In the genomic region with DNA sequence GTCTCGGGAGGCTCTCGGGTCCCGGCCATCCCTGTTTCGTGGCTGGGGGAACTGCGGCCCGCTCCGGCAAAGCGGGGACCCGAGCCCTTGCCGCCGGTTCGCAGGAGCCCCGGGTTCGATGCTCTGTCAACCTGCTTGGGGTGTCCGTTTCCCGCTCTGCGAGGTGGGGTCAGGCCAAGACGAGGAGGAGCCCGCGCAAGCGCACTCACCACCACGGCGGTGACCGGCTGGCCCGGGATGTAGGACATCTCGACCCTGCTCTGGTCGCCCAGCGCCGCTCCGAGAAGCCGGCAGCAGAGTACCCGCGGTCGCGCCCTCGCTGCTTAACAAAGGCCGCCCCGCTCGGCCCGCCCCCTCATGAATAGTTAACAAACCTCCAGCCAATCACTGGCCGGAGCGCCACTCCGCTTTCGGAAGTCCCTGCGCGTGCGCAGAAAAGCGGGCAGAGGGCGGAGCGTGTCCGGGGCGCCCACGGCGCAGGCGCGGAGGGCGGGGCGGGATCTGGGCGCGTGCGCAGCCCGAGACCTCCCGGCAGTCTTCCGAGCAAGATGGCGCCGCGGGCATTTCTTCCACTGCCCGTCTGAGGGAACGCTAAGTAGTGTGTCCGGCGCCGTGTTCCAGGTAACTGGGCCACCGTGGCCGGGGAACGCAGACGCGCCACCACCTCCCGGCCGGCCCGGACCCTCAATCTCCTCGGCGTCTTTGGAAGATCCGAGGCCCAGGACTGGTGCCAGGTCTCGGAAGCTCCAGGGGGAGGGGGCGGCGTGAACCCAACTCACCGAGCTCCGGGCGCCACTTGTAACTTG, we compare ENCODE assay signal across 8 cellular contexts. TPM values are rescaled to one million over a fixed set of nuclear protein-coding genes. Genes with fewer than 3 reads are reported as not detected.
DNase-seq lines count a peak whose midpoint lies in the region; ATAC-seq, FAIRE-seq and TF ChIP-seq lines count a peak whose summit lies in the region.

TSS of gene EMC6 (plus strand) at position 534 of the 806 bp plus-strand sequence. CDS start 335 bp downstream, outside the sequence.
A gene with protein sequence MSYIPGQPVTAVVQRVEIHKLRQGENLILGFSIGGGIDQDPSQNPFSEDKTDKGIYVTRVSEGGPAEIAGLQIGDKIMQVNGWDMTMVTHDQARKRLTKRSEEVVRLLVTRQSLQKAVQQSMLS (minus strand): TSS at position 300 of the 806 bp plus-strand sequence. CDS start 52 bp downstream, at position 248.

- H3K4me2 ChIP-seq in keratinocyte (ENCODE audit: control insufficient read depth, extremely low read depth, insufficient read depth, low read depth, low read length) = peak within 1 kb of the TSS; percentile 100

- H3K9ac ChIP-seq in keratinocyte (ENCODE audit: control insufficient read depth, extremely low read depth, insufficient read depth, low read length) = peak within 1 kb of the TSS; percentile 96

- dilution Hi-C loops in keratinocyte (cut with MboI; ENCODE audit: extremely low pct_ligation_motif_present, low sequenced_read_pairs) = no loop called here

- peaks cover 16 to 31% of the 10 kb centered on the region in 2 experiments for H3K36me3 ChIP-seq in keratinocyte (ENCODE audit: control insufficient read depth in 2 of 2, extremely low read depth in 1 of 2, insufficient read depth in 2 of 2, low read length in 2 of 2)

- peak; percentile 26 for FAIRE-seq in keratinocyte (lab: Jason Lieb, UNC)

- no peaks in the 10 kb centered on the region for H3K27me3 ChIP-seq in keratinocyte (ENCODE audit: control insufficient read depth, extremely low read depth, insufficient read depth, low read length)

- H3K4me1 ChIP-seq in keratinocyte (ENCODE audit: control insufficient read depth, extremely low read depth, insufficient read depth, low read length) = peaks cover 30% of the 10 kb centered on the region

- peak within 1 kb of the TSS; percentile 88 for H3K27ac ChIP-seq in keratinocyte (ENCODE audit: control insufficient read depth, insufficient read depth, low read length)

- peak within 1 kb of the TSS; percentile 97 for H3K4me3 ChIP-seq in AG10803 (ENCODE audit: low read length)
- H3K4me3 ChIP-seq in keratinocyte (ENCODE audit: control insufficient read depth in 2 of 3, extremely low read depth in 1 of 3, insufficient read depth in 2 of 3, low read depth in 1 of 3, low read length in 3 of 3) = peak within 1 kb of the TSS; percentile 96 to 99 (median 98)

- peaks cover 50% of the 10 kb centered on the region for H3K79me2 ChIP-seq in keratinocyte (ENCODE audit: control insufficient read depth, insufficient read depth, low read length)

- peak within 1 kb of the TSS; percentile 83 for H2AFZ ChIP-seq in keratinocyte (ENCODE audit: control insufficient read depth, low read length)

- H4K20me1 ChIP-seq in keratinocyte (ENCODE audit: control insufficient read depth, extremely low read depth, insufficient read depth, low read length) = peaks cover 12% of the 10 kb centered on the region

- H3K9me1 ChIP-seq in keratinocyte (ENCODE audit: control insufficient read depth, extremely low read depth, insufficient read depth, low read length) = peaks cover 5% of the 10 kb centered on the region

- TF ChIP-seq CTCF in AG10803 (conservative IDR thresholded peaks at IDR 0.05; ENCODE audit: low read length) = no peak
- TF ChIP-seq CTCF in keratinocyte (optimal IDR thresholded peaks at IDR 0.05 in 1 of 3, IDR thresholded peaks at IDR 0.05 in 1 of 3, conservative IDR thresholded peaks at IDR 0.05 in 1 of 3; ENCODE audit: extremely low read depth in 1 of 3, insufficient read depth in 2 of 3, low read length in 3 of 3) = peak in 1 of 3 experiments; percentile 5

- DNase-seq in AG10803 (ENCODE audit: low read depth) (peak; percentile 96), NCI-H510A (lab: John Stamatoyannopoulos, UW) (peak; percentile 83), cerebellum (ENCODE audit: low spot score) (peak; percentile 99), keratinocyte (ENCODE audit: low read depth, low spot score) (peak; percentile 90)
- DNase-seq in activated CD4-positive, alpha-beta T cell treated with anti-CD3 and anti-CD28 coated beads for 1 hour = peak; percentile 99
- DNase-seq in stimulated activated CD4-positive, alpha-beta T cell treated with anti-CD3 and anti-CD28 coated beads, Interleukin-15, amount 100 ng/mL, for 1 hour (ENCODE audit: low read depth in 1 of 2, low spot score in 1 of 2) = peak; percentile 99

- ATAC-seq in GM19043 (IDR thresholded peaks at IDR 0.05; ENCODE audit: low read depth, unreplicated experiment) = peak; percentile 88
- ATAC-seq in HG03378 (IDR thresholded peaks at IDR 0.05; ENCODE audit: unreplicated experiment) = peak; percentile 84

- H3K9me3 ChIP-seq in keratinocyte (ENCODE audit: control insufficient read depth, low read depth, low read length) = no peaks in the 10 kb centered on the region

RNA-seq across cellular contexts. Expression of gene EMC6, which starts in this region (rescaled TPM):
- total RNA-seq in cerebellum = 10.0 TPM
- polyA plus RNA-seq in keratinocyte = 35.4 to 47.4 TPM (median 36.6 TPM) in 3 replicates
- 41.4 TPM for polyA plus RNA-seq in keratinocyte (2011; ENCODE audit: low read depth)
- 26.5 and 57.1 TPM in 2 replicates for polyA plus RNA-seq in keratinocyte (2011; cell fraction: cytosol; rRNA removed)
- polyA plus RNA-seq in keratinocyte (2011; cell fraction: nucleus; rRNA removed) = 15.5 and 22.9 TPM in 2 replicates
- polyA plus RNA-seq in keratinocyte (2012; ENCODE audit: low replicate concordance) = 45.2 and 58.0 TPM in 2 replicates
- 5.1 to 9.4 TPM (median 5.2 TPM) in 3 replicates for polyA minus RNA-seq in keratinocyte
- 42.4 TPM for polyA minus RNA-seq in keratinocyte (2011; cell fraction: cytosol; rRNA and poly(A)+ RNA removed)
- polyA minus RNA-seq in keratinocyte (2011; cell fraction: nucleus; rRNA and poly(A)+ RNA removed) = 6.1 and 10.6 TPM in 2 replicates

RNA-seq across cellular contexts. Expression of the second gene that starts in this region (rescaled TPM):
- total RNA-seq in cerebellum = 17.6 TPM
- 105 to 197 TPM (median 126 TPM) in 3 replicates for polyA plus RNA-seq in keratinocyte
- polyA plus RNA-seq in keratinocyte (2011; ENCODE audit: low read depth) = 61.1 TPM
- polyA plus RNA-seq in keratinocyte (2011; cell fraction: cytosol; rRNA removed) = 211 and 254 TPM in 2 replicates
- polyA plus RNA-seq in keratinocyte (2011; cell fraction: nucleus; rRNA removed) = 86.6 and 95.3 TPM in 2 replicates
- polyA plus RNA-seq in keratinocyte (2012; ENCODE audit: low replicate concordance) = 148 and 244 TPM in 2 replicates
- polyA minus RNA-seq in keratinocyte = 105 to 182 TPM (median 114 TPM) in 3 replicates
- polyA minus RNA-seq in keratinocyte (2011; cell fraction: cytosol; rRNA and poly(A)+ RNA removed) = 407 TPM
- 50.0 and 54.6 TPM in 2 replicates for polyA minus RNA-seq in keratinocyte (2011; cell fraction: nucleus; rRNA and poly(A)+ RNA removed)

Comparison
In these comparisons a context has a peak if more than half of its experiments do, and no peak if none do; other contexts are left out.
1. Peak in every context shown above with its lines: DNase-seq, ATAC-seq, H3K4me3 ChIP-seq and H3K27ac ChIP-seq.